1 cellular context compared by ENCODE assay signal in the genomic region with DNA sequence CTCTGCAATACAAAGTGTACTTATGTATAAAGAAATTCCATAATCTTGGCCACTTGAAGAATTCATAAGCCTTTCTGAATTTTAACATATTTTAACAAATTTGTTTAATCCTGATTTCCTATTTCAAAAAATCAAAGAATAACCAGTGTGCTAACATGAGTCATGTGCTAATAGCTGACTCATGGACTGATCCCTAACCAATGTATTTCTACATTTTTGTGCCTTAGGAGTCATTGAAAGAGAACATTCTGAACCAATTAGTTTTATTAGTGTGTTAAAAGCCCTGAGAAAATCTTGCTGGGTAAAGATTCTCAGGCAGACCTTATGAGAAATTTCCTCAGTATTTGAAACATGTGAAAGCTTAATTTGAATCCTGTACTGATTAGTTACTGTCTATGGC.
TF ChIP-seq lines count a peak whose summit lies in the region.

No MANE protein-coding gene starts in this region.

TF ChIP-seq in SK-N-SH, 30 proteins besides CTCF, POLR2A, EP300 and RAD21 (continued from another document):
- TF ChIP-seq RCOR1 (IDR thresholded peaks at IDR 0.05; ENCODE audit: low read length) (no peak), SIN3A (IDR thresholded peaks at IDR 0.05; ENCODE audit: borderline replicate concordance, low read depth, low read length) (no peak), MXI1 (IDR thresholded peaks at IDR 0.05; ENCODE audit: low read depth, low read length) (no peak), TAF1 (IDR thresholded peaks at IDR 0.05; ENCODE audit: borderline replicate concordance, low read depth, low read length) (no peak), RXRA (IDR thresholded peaks at IDR 0.05; ENCODE audit: borderline replicate concordance, low read depth) (no peak), TEAD4 (IDR thresholded peaks at IDR 0.05; ENCODE audit: borderline replicate concordance, insufficient read depth) (no peak), MEF2A (IDR thresholded peaks at IDR 0.05; ENCODE audit: borderline replicate concordance, low read depth) (no peak), TCF12 (IDR thresholded peaks at IDR 0.05) (peak; percentile 71)
- TF ChIP-seq, protein P1, sequence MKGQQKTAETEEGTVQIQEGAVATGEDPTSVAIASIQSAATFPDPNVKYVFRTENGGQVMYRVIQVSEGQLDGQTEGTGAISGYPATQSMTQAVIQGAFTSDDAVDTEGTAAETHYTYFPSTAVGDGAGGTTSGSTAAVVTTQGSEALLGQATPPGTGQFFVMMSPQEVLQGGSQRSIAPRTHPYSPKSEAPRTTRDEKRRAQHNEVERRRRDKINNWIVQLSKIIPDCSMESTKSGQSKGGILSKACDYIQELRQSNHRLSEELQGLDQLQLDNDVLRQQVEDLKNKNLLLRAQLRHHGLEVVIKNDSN (IDR thresholded peaks at IDR 0.05; ENCODE audit: borderline replicate concordance, low read depth): no peak
- TF ChIP-seq, protein P2, sequence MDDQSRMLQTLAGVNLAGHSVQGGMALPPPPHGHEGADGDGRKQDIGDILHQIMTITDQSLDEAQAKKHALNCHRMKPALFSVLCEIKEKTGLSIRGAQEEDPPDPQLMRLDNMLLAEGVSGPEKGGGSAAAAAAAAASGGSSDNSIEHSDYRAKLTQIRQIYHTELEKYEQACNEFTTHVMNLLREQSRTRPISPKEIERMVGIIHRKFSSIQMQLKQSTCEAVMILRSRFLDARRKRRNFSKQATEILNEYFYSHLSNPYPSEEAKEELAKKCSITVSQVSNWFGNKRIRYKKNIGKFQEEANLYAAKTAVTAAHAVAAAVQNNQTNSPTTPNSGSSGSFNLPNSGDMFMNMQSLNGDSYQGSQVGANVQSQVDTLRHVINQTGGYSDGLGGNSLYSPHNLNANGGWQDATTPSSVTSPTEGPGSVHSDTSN (IDR thresholded peaks at IDR 0.05): 0 out of 2 replicates have a peak, but pooled peaks have one; percentile 21
